ENCODE assay signal across 2 cellular contexts in genomic region chr6:135581211-135581610, GRCh38.
TF ChIP-seq lines count a peak whose summit lies in the region.

No MANE protein-coding gene starts in this region.

TF ChIP-seq in GM23338, 12 proteins besides CTCF, POLR2A, EP300 and RAD21:
- TF ChIP-seq ZNF331 (CRISPR knock-in tag; IDR thresholded peaks at IDR 0.05; ENCODE audit: low read depth): no peak
- no peak for TF ChIP-seq ETS1 (IDR thresholded peaks at IDR 0.05)
- TF ChIP-seq ZNF114 (CRISPR knock-in tag; IDR thresholded peaks at IDR 0.05): no peak
- no peak for TF ChIP-seq STAT1 (IDR thresholded peaks at IDR 0.05; ENCODE audit: unreplicated experiment)
- TF ChIP-seq NANOG (IDR thresholded peaks at IDR 0.05; ENCODE audit: borderline replicate concordance): no peak

TF ChIP-seq in H1, 55 proteins besides CTCF, POLR2A, EP300 and RAD21:
- TF ChIP-seq EGR1 (IDR thresholded peaks at IDR 0.05; ENCODE audit: borderline replicate concordance, low read depth, low read length) (no peak), POU5F1 (IDR thresholded peaks at IDR 0.05; ENCODE audit: low read depth, low read length) (peak; percentile 60; the same call in 1 of the 2 replicates), SP4 (IDR thresholded peaks at IDR 0.05; ENCODE audit: low read length) (no peak), BCL11A (IDR thresholded peaks at IDR 0.05; ENCODE audit: low read depth in 2 of 2, low read length in 2 of 2) (peak in 1 of 2 experiments; percentile 17), TEAD4 (IDR thresholded peaks at IDR 0.05; ENCODE audit: low read depth, low read length) (peak; percentile 91), KDM5A (IDR thresholded peaks at IDR 0.05; ENCODE audit: low read length) (no peak), SIX5 (IDR thresholded peaks at IDR 0.05; ENCODE audit: low read depth, low read length) (no peak), BACH1 (IDR thresholded peaks at IDR 0.05; ENCODE audit: low read length) (no peak)
